8 cellular contexts compared by ENCODE assay signal in genomic region chr5:69166686-69167487, GRCh38. TPM values are rescaled to one million over a fixed set of nuclear protein-coding genes. Genes with fewer than 3 reads are reported as not detected.
A peak's percentile ranks its signal among the peaks of the same experiment; 100 is the strongest.
DNase-seq lines count a peak whose midpoint lies in the region; ATAC-seq, FAIRE-seq and TF ChIP-seq lines count a peak whose summit lies in the region.

TSS of gene CCNB1 (plus strand) at chr5:69167150. CDS start at chr5:69167263, 113 bp downstream.

- peaks cover 0 to 5% of the 10 kb centered on the region in 2 donors for H3K36me3 ChIP-seq in psoas muscle (ENCODE audit: insufficient read depth in 1 of 2, low read depth in 1 of 2)

- peak; percentile 91 for FAIRE-seq in urothelium cell line (lab: Jason Lieb, UNC)

- peak within 1 kb of the TSS; percentile 62 for H3K27ac ChIP-seq in psoas muscle

- DNase-seq in NCI-H187 treated with DMSO at 0.1 percent for 48 hours (lab: John Stamatoyannopoulos, UW) (peak; percentile 90), T-helper 2 cell (peak; percentile 94 to 99 (median 96)), anterior cingulate cortex (lab: John Stamatoyannopoulos, UW) (peak; percentile 74 to 99 (median 96)), left ventricle myocardium superior (peak; percentile 98), psoas muscle (peak; percentile 97 to 99), urothelium cell line (ENCODE audit: low spot score) (peak; percentile 100)

- peaks cover 7% of the 10 kb centered on the region for H3K4me1 ChIP-seq in psoas muscle

- 1% methylated on average over 50 of the region's 50 CpGs for WGBS in psoas muscle, 3 donors

- intact Hi-C loops in left ventricle myocardium superior (cut with micrococcal nuclease) = no loop called here
- intact Hi-C loops in psoas muscle (cut with DNase I) = loop anchor here (10.0 kb wide), 2 partner anchors 72 to 132 kb away; partner anchors contain the start of gene SLC30A5 (in 1 of the 2)

- TF ChIP-seq CTCF in psoas muscle (IDR thresholded peaks at IDR 0.05) = no peak

- peak within 1 kb of the TSS; percentile 77 for H3K4me3 ChIP-seq in psoas muscle

- H3K27me3 ChIP-seq in psoas muscle (ENCODE audit: insufficient read depth in 3 of 3, low read length in 2 of 3) = no peaks in the 10 kb centered on the region

- peak; percentile 74 for TF ChIP-seq POLR2A in GM18505 (IDR thresholded peaks at IDR 0.05; ENCODE audit: borderline replicate concordance, extremely low read depth, insufficient read depth, insufficient read length)

- H3K9me3 ChIP-seq in psoas muscle = no peaks in the 10 kb centered on the region

- peak; percentile 99 for ATAC-seq in GM18505 (IDR thresholded peaks at IDR 0.05; ENCODE audit: unreplicated experiment)
- peak; percentile 99 for ATAC-seq in HG02970 (IDR thresholded peaks at IDR 0.05; ENCODE audit: low FRiP score, unreplicated experiment)
- peak; percentile 100 for ATAC-seq in left ventricle myocardium superior
- peak; percentile 100 for ATAC-seq in psoas muscle

RNA-seq across cellular contexts. Expression of gene CCNB1, which starts in this region (rescaled TPM):
- 4.0 TPM for total RNA-seq in left ventricle myocardium superior
- 1 to 10 TPM; 1.8 to 4.1 (median 2.3) TPM for total RNA-seq in psoas muscle
- 10 to 100 TPM in 1 of 3 donors, 1 to 10 TPM in 2; 2.5 to 12.2 (median 6.8) TPM for polyA plus RNA-seq in psoas muscle

Comparison
In these comparisons a context has a peak if more than half of its experiments do, and no peak if none do; other contexts are left out.
1. Peak in every context shown above with its lines: DNase-seq, ATAC-seq, H3K4me3 ChIP-seq and H3K27ac ChIP-seq.